Comparison of ENCODE assay signal across 10 cellular contexts in genomic region chr11:64088159-64089026, GRCh38. TPM values are rescaled to one million over a fixed set of nuclear protein-coding genes. Genes with fewer than 3 reads are reported as not detected.
DNase-seq lines count a peak whose midpoint lies in the region; ATAC-seq and TF ChIP-seq lines count a peak whose summit lies in the region.
"Had no signal": no experiment of that assay in that cellular context is flagged by ENCODE, and none has a peak within 500 bp of the region (broad histone marks: within the 10 kb centered on the region; RNA-seq: fewer than 3 reads in every experiment).

No MANE protein-coding gene starts in this region.

- H3K36me3 ChIP-seq in OCI-LY7 (ENCODE audit: insufficient read depth, low read length) (no peaks in the 10 kb centered on the region), mesenchymal stem cell (ENCODE audit: control insufficient read depth in 1 of 2, insufficient read depth in 2 of 2, low read depth in 1 of 2, low read length in 2 of 2) (peaks cover 0 to 3% of the 10 kb centered on the region in 2 experiments)

- H4K20me1 ChIP-seq in OCI-LY7 (ENCODE audit: insufficient read depth, low read length): no peaks in the 10 kb centered on the region

- WGBS in mesenchymal stem cell: 79% methylated on average over 26 of the region's 26 CpGs

- no peak overlapping the region for H3K4ac ChIP-seq in mesenchymal stem cell (ENCODE audit: low read depth in 1 of 2, low read length in 2 of 2)

- no peak overlapping the region for H3K14ac ChIP-seq in mesenchymal stem cell (ENCODE audit: low read length in 2 of 2)

- no peak overlapping the region for H2BK12ac ChIP-seq in mesenchymal stem cell (ENCODE audit: low read length in 2 of 2)

- H3K36me3 Mint-ChIP-seq in activated naive CD8-positive, alpha-beta T cell treated with anti-CD3 and anti-CD28 coated beads for 36 hours: no peaks in the 10 kb centered on the region
- H3K36me3 Mint-ChIP-seq: activated naive CD4-positive, alpha-beta T cell treated with anti-CD3 and anti-CD28 coated beads, Interleukin-2, amount 10 ng/mL, durations not matched to agents 7 days and 5 days had no signal

- no peaks in the 10 kb centered on the region for H3K9me3 ChIP-seq in OCI-LY7 (ENCODE audit: low read length)
- H3K9me3 ChIP-seq in mesenchymal stem cell (ENCODE audit: control insufficient read depth, low read length): no peaks in the 10 kb centered on the region

- no peak overlapping the region for H2BK5ac ChIP-seq in mesenchymal stem cell (ENCODE audit: low read depth, low read length, poor library complexity, severe bottlenecking)

- H3K4me2 ChIP-seq in OCI-LY7 (ENCODE audit: low read length): no peak overlapping the region
- no peak overlapping the region for H3K4me2 ChIP-seq in mesenchymal stem cell (ENCODE audit: low read length, poor library complexity, severe bottlenecking)

- H2BK120ac ChIP-seq in mesenchymal stem cell (ENCODE audit: low read depth, low read length): no peak overlapping the region

- H3K79me2 ChIP-seq in OCI-LY7 (ENCODE audit: insufficient read depth, low read depth, low read length): no peaks in the 10 kb centered on the region

- peaks cover 0 to 4% of the 10 kb centered on the region in 2 experiments for H3K27me3 ChIP-seq in mesenchymal stem cell (ENCODE audit: control insufficient read depth in 1 of 2, insufficient read depth in 1 of 2, low read length in 2 of 2)

- ATAC-seq in HG02763 (IDR thresholded peaks at IDR 0.05; ENCODE audit: unreplicated experiment): no peak
- ATAC-seq: Right ventricle myocardium inferior had no signal

- TF ChIP-seq CTCF in GM12865 (IDR thresholded peaks at IDR 0.05; ENCODE audit: insufficient read depth, low read depth, low read length, missing control alignments): peak; percentile 24
- TF ChIP-seq CTCF in OCI-LY7 (conservative IDR thresholded peaks at IDR 0.05; ENCODE audit: low read length): peak; percentile 75
- peak; percentile 8 for TF ChIP-seq CTCF in fibroblast of pulmonary artery (IDR thresholded peaks at IDR 0.05; ENCODE audit: low read length, missing control alignments)

- no peak overlapping the region for H4K8ac ChIP-seq in mesenchymal stem cell (ENCODE audit: low read length)

- CTCF ChIA-PET in OCI-LY7 (lab: Charles Lee; ENCODE audit: unreplicated experiment): no interaction called here

- no peaks in the 10 kb centered on the region for H3K9me3 Mint-ChIP-seq in activated naive CD8-positive, alpha-beta T cell treated with anti-CD3 and anti-CD28 coated beads for 36 hours
- H3K9me3 Mint-ChIP-seq: activated naive CD4-positive, alpha-beta T cell treated with anti-CD3 and anti-CD28 coated beads, Interleukin-2, amount 10 ng/mL, durations not matched to agents 7 days and 5 days had no signal

- H2AFZ ChIP-seq in OCI-LY7 (ENCODE audit: low read length) (no peak overlapping the region), mesenchymal stem cell (ENCODE audit: low read depth, low read length) (no peak overlapping the region)

- no TSS peak for BruUV-seq in OCI-LY7 (replicated peaks; lab: Mats Ljungman, UMichigan)

- no peak overlapping the region for H4K91ac ChIP-seq in mesenchymal stem cell (ENCODE audit: low read length)

- DNase-seq in 8988T (peak; percentile 89), GM12865 (ENCODE audit: low read depth) (no peak), OCI-LY7 (ENCODE audit: low spot score) (peak; percentile 45), fibroblast of pulmonary artery (ENCODE audit: low read depth) (no peak), midbrain (lab: John Stamatoyannopoulos, UW) (no peak), mesenchymal stem cell (no peak)
- DNase-seq in activated naive CD8-positive, alpha-beta T cell treated with anti-CD3 and anti-CD28 coated beads for 36 hours: no peak
- DNase-seq: activated naive CD4-positive, alpha-beta T cell treated with anti-CD3 and anti-CD28 coated beads, Interleukin-2, amount 10 ng/mL, durations not matched to agents 7 days and 5 days had no signal

- no peak overlapping the region for H3K4me3 ChIP-seq in GM12865 (ENCODE audit: low read depth, low read length)
- H3K4me3 ChIP-seq in OCI-LY7 (ENCODE audit: low read depth, low read length, poor library complexity, severe bottlenecking): no peak overlapping the region
- no peak overlapping the region for H3K4me3 ChIP-seq in fibroblast of pulmonary artery (replicated peaks; ENCODE audit: low read depth, low read length)
- H3K4me3 ChIP-seq in mesenchymal stem cell (ENCODE audit: insufficient read depth in 1 of 2, low read depth in 1 of 2, low read length in 2 of 2): no peak overlapping the region

- H2AK5ac ChIP-seq in mesenchymal stem cell (ENCODE audit: low read length, severe bottlenecking): no peak overlapping the region

- H3K27ac ChIP-seq in OCI-LY7 (ENCODE audit: low read depth, low read length, poor library complexity, severe bottlenecking) (no peak overlapping the region), mesenchymal stem cell (ENCODE audit: low read length, poor library complexity, severe bottlenecking) (no peak overlapping the region)

- no peaks in the 10 kb centered on the region for H3K27me3 Mint-ChIP-seq in activated naive CD8-positive, alpha-beta T cell treated with anti-CD3 and anti-CD28 coated beads for 36 hours

- no peaks in the 10 kb centered on the region for H3K9me2 ChIP-seq in OCI-LY7 (ENCODE audit: insufficient read depth, low read length)

- H3K27ac Mint-ChIP-seq in activated naive CD8-positive, alpha-beta T cell treated with anti-CD3 and anti-CD28 coated beads for 36 hours: no peak overlapping the region
- H3K27ac Mint-ChIP-seq: activated naive CD4-positive, alpha-beta T cell treated with anti-CD3 and anti-CD28 coated beads, Interleukin-2, amount 10 ng/mL, durations not matched to agents 7 days and 5 days had no signal

- no peak overlapping the region for H3K9ac ChIP-seq in mesenchymal stem cell (ENCODE audit: low read length)

- no peak overlapping the region for H2BK15ac ChIP-seq in mesenchymal stem cell (ENCODE audit: low read depth, poor library complexity, severe bottlenecking)

- H3K4me1 ChIP-seq in OCI-LY7 (ENCODE audit: insufficient read depth, low read length, poor library complexity, severe bottlenecking) (no peaks in the 10 kb centered on the region), mesenchymal stem cell (ENCODE audit: control insufficient read depth, insufficient read depth, low read depth, low read length) (peaks cover 53% of the 10 kb centered on the region)

- H3K18ac ChIP-seq in mesenchymal stem cell (ENCODE audit: low read depth in 1 of 2, low read length in 2 of 2): no peak overlapping the region

- no peak overlapping the region for H3K23ac ChIP-seq in mesenchymal stem cell (ENCODE audit: low read length in 2 of 2)

- H3K4me3 Mint-ChIP-seq in activated naive CD8-positive, alpha-beta T cell treated with anti-CD3 and anti-CD28 coated beads for 36 hours: no peak overlapping the region
- H3K4me3 Mint-ChIP-seq: activated naive CD4-positive, alpha-beta T cell treated with anti-CD3 and anti-CD28 coated beads, Interleukin-2, amount 10 ng/mL, durations not matched to agents 7 days and 5 days had no signal

- peaks cover 1% of the 10 kb centered on the region for H3K4me1 Mint-ChIP-seq in activated naive CD8-positive, alpha-beta T cell treated with anti-CD3 and anti-CD28 coated beads for 36 hours

- no peaks in the 10 kb centered on the region for H3K79me1 ChIP-seq in mesenchymal stem cell (replicated peaks; ENCODE audit: low read length, poor library complexity, severe bottlenecking)

- intact Hi-C loops in OCI-LY7 (cut with micrococcal nuclease; ENCODE audit: unreplicated experiment): loop anchor here (1.0 kb wide), 1 partner anchor 60 kb away; no protein-coding TSS in a partner anchor

- POLR2A ChIA-PET in OCI-LY7 (lab: Charles Lee): no interaction called here

RNA-seq across cellular contexts. Expression of gene FLRT1, which starts 52.7 kb away (rescaled TPM):
- total RNA-seq in OCI-LY7 (2014; rRNA removed; shearing (Covaris generic)): not detected in 2 replicates
- total RNA-seq in OCI-LY7 (2022): 0.11 TPM in 1 of 2 replicates, not detected in the other
- polyA plus RNA-seq in mesenchymal stem cell (2013, experiment 1 of 2): 0.11 TPM
- polyA plus RNA-seq in mesenchymal stem cell (2013, experiment 2 of 2): 0.10 TPM
- total RNA-seq in activated naive CD8-positive, alpha-beta T cell treated with anti-CD3 and anti-CD28 coated beads for 36 hours: not detected

Comparison
In these comparisons a context has a peak if more than half of its experiments do, and no peak if none do; other contexts are left out.
1. DNase-seq: peak in 8988T (single experiment) and OCI-LY7 (single experiment); none in GM12865 (single experiment), fibroblast of pulmonary artery (single experiment), midbrain (single experiment), mesenchymal stem cell (single experiment) and activated naive CD8-positive, alpha-beta T cell treated with anti-CD3 and anti-CD28 coated beads for 36 hours (single experiment).
2. CTCF ChIP-seq: peak in every context shown above with its lines; median percentile 75 in OCI-LY7; 24 in GM12865; 8 in fibroblast of pulmonary artery.